11 cellular contexts compared by ENCODE assay signal in the genomic region with DNA sequence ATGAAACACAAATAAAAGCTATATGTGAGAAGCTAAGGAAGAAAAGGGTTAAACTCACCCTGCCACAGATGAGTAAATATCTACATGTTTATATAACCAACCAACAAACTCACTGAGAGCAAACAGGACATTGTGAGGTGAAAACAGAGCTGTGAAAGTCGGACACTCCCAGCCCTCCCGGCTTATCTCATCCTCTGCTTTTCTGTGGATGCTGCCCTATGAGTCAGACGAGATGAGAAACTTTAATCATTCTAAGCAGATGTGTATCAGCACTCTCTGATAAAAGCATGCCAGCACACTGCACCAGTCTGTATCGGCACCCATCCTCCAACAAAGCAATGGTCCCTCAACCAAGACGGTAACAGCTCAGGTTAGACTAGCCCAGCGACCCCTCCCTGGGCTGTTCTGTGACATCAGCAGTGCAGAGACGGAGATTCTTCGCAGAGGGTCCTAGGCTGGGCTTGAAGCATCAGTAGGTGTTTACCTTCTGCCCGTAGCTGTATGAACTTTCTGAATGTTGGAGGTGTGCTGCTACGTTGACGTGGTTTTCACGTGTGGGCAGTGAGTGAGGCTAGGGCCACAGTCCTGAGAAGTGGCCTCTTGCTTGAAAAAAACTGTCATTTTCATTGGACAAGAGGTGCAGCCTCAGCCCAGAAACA.
A peak's percentile ranks its signal among the peaks of the same experiment; 100 is the strongest.
DNase-seq lines count a peak whose midpoint lies in the region; ATAC-seq, FAIRE-seq and TF ChIP-seq lines count a peak whose summit lies in the region.
"Had no signal": no experiment of that assay in that cellular context is flagged by ENCODE, and none has a peak within 500 bp of the region (broad histone marks: within the 10 kb centered on the region; RNA-seq: fewer than 3 reads in every experiment).

No MANE protein-coding gene starts in this region.

- H3K4me1 Mint-ChIP-seq in Calu3 (ENCODE audit: low read depth, unreplicated experiment): peaks cover 43% of the 10 kb centered on the region

- peak overlapping the region; percentile 26 to 50; a peak in 3 of 4 replicates for H3K4me3 ChIP-seq in Panc1 (ENCODE audit: low read depth in 2 of 2, low read length in 2 of 2)
- H3K4me3 ChIP-seq in epithelial cell of proximal tubule (ENCODE audit: low read depth, low read length): no peak overlapping the region
- H3K4me3 ChIP-seq in pancreas: no peak overlapping the region
- H3K4me3 ChIP-seq: testis had no signal

- H3K27me3 ChIP-seq in Panc1 (ENCODE audit: control insufficient read depth, insufficient read depth, low read length) (no peaks in the 10 kb centered on the region), pancreas (no peaks in the 10 kb centered on the region)
- H3K27me3 ChIP-seq: testis had no signal

- in situ Hi-C loops in Panc1 (cut with HindIII; ENCODE audit: low pct_unique_long_range_greater_than_20kb, low sequenced_read_pairs): no loop called here

- CTCF ChIA-PET in Panc1 (lab: Charles Lee) (no interaction called here), Calu3 (lab: Charles Lee) (interaction anchor here (0.6 to 1.3 kb wide), 7 partner anchors 10 to 113 kb away, joined by 3 to 6 read pairs (median 3); no protein-coding TSS in a partner anchor)

- H3K27ac ChIP-seq in Panc1 (ENCODE audit: low read length) (peak overlapping the region; percentile 60), pancreas (no peak overlapping the region)
- H3K27ac ChIP-seq: testis had no signal

- no TSS peak for BruUV-seq in Panc1 (replicated peaks; lab: Mats Ljungman, UMichigan)
- no TSS peak for BruUV-seq in Calu3 (replicated peaks; lab: Mats Ljungman, UMichigan)

- 30 to 32% methylated on average over 12 of the region's 12 CpGs for WGBS in pancreas, 2 donors

- no peak overlapping the region for H3K4me3 Mint-ChIP-seq in Calu3 (ENCODE audit: low read depth, unreplicated experiment)

- no peaks in the 10 kb centered on the region for H3K27me3 Mint-ChIP-seq in Calu3 (ENCODE audit: unreplicated experiment)

- FAIRE-seq in pancreas (lab: Jason Lieb, UNC): no peak

- intact Hi-C loops in Panc1 (cut with micrococcal nuclease; ENCODE audit: unreplicated experiment): no loop called here
- intact Hi-C loops in pancreas (cut with DNase I): no loop called here
- intact Hi-C loops in Calu3 (cut with micrococcal nuclease; ENCODE audit: unreplicated experiment): no loop called here

- H3K36me3 ChIP-seq in Panc1 (ENCODE audit: control insufficient read depth, insufficient read depth, low read length) (no peaks in the 10 kb centered on the region), pancreas (no peaks in the 10 kb centered on the region)

- TF ChIP-seq CTCF in Panc1 (IDR thresholded peaks at IDR 0.05) (no peak), epithelial cell of proximal tubule (conservative IDR thresholded peaks at IDR 0.05; ENCODE audit: low read depth, low read length) (no peak), pancreas (IDR thresholded peaks at IDR 0.05) (no peak), Calu3 (IDR thresholded peaks at IDR 0.05; ENCODE audit: unreplicated experiment) (no peak)

- DNase-seq in ELF-1 (ENCODE audit: low read depth, low spot score) (peak; percentile 54), Panc1 (ENCODE audit: low read depth, low spot score) (peak; percentile 30), epithelial cell of proximal tubule (ENCODE audit: low read depth) (peak; percentile 4), pancreas (peak in 1 of 6 donors; percentile 10), GM19238 (ENCODE audit: insufficient read length, low spot score) (no peak), midbrain (lab: John Stamatoyannopoulos, UW) (no peak), Calu3 (no peak)
- DNase-seq: activated CD4-positive, alpha-beta T cell treated with anti-CD3 and anti-CD28 coated beads, Interleukin-2, amount 50 U/mL, for 48 hours; testis had no signal

- H3K9me3 ChIP-seq in Panc1 (ENCODE audit: control insufficient read depth, insufficient read depth, low read depth, low read length): no peaks in the 10 kb centered on the region
- peaks cover 0 to 3% (median 0%) of the 10 kb centered on the region in 4 donors for H3K9me3 ChIP-seq in pancreas
- H3K9me3 ChIP-seq: testis had no signal

- ATAC-seq in Panc1 (peak; percentile 89), pancreas (peak in 3 of 4 donors; percentile 50 to 81 (median 69)), HG02981 (IDR thresholded peaks at IDR 0.05; ENCODE audit: unreplicated experiment) (no peak)
- ATAC-seq: esophagus mucosa had no signal

- H3K9me3 Mint-ChIP-seq in Calu3 (ENCODE audit: low read depth, unreplicated experiment): no peaks in the 10 kb centered on the region

- H3K4me1 ChIP-seq in Panc1 (ENCODE audit: control insufficient read depth, insufficient read depth, low read length) (peaks cover 39% of the 10 kb centered on the region), pancreas (no peaks in the 10 kb centered on the region)

- no peak overlapping the region for H3K27ac Mint-ChIP-seq in Calu3 (ENCODE audit: unreplicated experiment)

- H3K36me3 Mint-ChIP-seq in Calu3 (ENCODE audit: insufficient read depth, unreplicated experiment): no peaks in the 10 kb centered on the region

- POLR2A ChIA-PET in Panc1 (lab: Charles Lee): interaction anchor here (0.5 to 0.7 kb wide), 3 partner anchors 37 to 160 kb away, joined by 3 to 6 read pairs (median 4); no protein-coding TSS in a partner anchor

Comparison
In these comparisons a context has a peak if more than half of its experiments do, and no peak if none do; other contexts are left out.
1. DNase-seq: peak in ELF-1 (single experiment), Panc1 (single experiment) and epithelial cell of proximal tubule (single experiment); none in GM19238 (single experiment), midbrain (single experiment) and Calu3 (single experiment).
2. H3K4me3 ChIP-seq: peak in Panc1 (2 of 2); none in epithelial cell of proximal tubule (single experiment) and pancreas (0 of 4).